Comparison of ENCODE assay signal across 6 cellular contexts in the genomic region with DNA sequence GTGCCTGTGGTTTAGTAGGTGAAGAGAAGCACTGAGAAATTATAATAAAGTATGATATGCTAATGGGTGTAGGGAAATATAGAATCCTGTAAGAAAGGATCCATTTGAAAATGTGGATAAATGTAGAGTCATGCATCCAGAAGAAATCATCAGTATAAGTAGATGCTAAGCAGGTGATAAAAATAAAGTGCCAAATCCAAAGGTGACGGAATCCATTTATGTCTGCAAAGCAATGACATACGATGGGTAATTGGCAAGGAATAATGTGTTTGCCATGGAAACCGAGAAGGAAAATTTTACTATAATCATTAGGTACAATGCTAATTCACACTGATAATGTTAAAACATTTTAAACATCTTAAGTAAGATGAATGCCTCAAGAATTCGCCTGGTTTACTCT.
"Had no signal": no experiment of that assay in that cellular context is flagged by ENCODE, and none has a peak within 500 bp of the region (broad histone marks: within the 10 kb centered on the region; RNA-seq: fewer than 3 reads in every experiment).

No MANE protein-coding gene starts in this region.

- H3K4me3 ChIP-seq: K562 had no signal

- H3K4me1 Mint-ChIP-seq: IgD-negative memory B cell had no signal

- ATAC-seq: HepG2, K562 had no signal

- H3K36me3 Mint-ChIP-seq: IgD-negative memory B cell had no signal

- DNase-seq: IMR-90, KBM-7 had no signal

- H3K4me3 Mint-ChIP-seq: IgD-negative memory B cell had no signal

- H3K27ac Mint-ChIP-seq: IgD-negative memory B cell had no signal

- H3K27me3 Mint-ChIP-seq: IgD-negative memory B cell had no signal

- H3K27ac ChIP-seq: HL-60 had no signal
